ENCODE assay signal across 14 cellular contexts in genomic region chr3:64311424-64311920, GRCh38.
DNase-seq lines count a peak whose midpoint lies in the region; ATAC-seq lines count a peak whose summit lies in the region.
"Had no signal": no experiment of that assay in that cellular context is flagged by ENCODE, and none has a peak within 500 bp of the region (broad histone marks: within the 10 kb centered on the region; RNA-seq: fewer than 3 reads in every experiment).

No MANE protein-coding gene starts in this region.

- DNase-seq in LHCN-M2 (ENCODE audit: low read depth) (peak; percentile 48), astrocyte of the hippocampus (ENCODE audit: low read depth, low spot score) (peak; percentile 44), fibroblast of peridontal ligament (ENCODE audit: extremely low read depth) (peak; percentile 66), renal cortical epithelial cell (ENCODE audit: low read depth) (peak; percentile 38), SIG-M5 treated with dmso at 0.1 percent for 504 hours (lab: John Stamatoyannopoulos, UW; ENCODE audit: unreplicated experiment) (no peak)
- DNase-seq: activated CD4-positive, alpha-beta T cell treated with anti-CD3 and anti-CD28 coated beads, Interleukin-2, amount 10 ng/mL, durations not matched to agents 24 days and 14 days; activated naive CD8-positive, alpha-beta T cell treated with anti-CD3 and anti-CD28 coated beads, Interleukin-2, amount 10 ng/mL, durations not matched to agents 7 days and 5 days; activated T-cell treated with anti-CD3 and anti-CD28 coated beads, Interleukin-2, amount 50 U/mL, for 1 hour; NCI-H2107; SHP77 had no signal

- ATAC-seq in GM21619 (IDR thresholded peaks at IDR 0.05; ENCODE audit: unreplicated experiment): no peak
- no peak for ATAC-seq in GM19328 (IDR thresholded peaks at IDR 0.05; ENCODE audit: unreplicated experiment)
- ATAC-seq: HCT116, HepG2 had no signal
